ENCODE assay signal across 15 cellular contexts in the genomic region with DNA sequence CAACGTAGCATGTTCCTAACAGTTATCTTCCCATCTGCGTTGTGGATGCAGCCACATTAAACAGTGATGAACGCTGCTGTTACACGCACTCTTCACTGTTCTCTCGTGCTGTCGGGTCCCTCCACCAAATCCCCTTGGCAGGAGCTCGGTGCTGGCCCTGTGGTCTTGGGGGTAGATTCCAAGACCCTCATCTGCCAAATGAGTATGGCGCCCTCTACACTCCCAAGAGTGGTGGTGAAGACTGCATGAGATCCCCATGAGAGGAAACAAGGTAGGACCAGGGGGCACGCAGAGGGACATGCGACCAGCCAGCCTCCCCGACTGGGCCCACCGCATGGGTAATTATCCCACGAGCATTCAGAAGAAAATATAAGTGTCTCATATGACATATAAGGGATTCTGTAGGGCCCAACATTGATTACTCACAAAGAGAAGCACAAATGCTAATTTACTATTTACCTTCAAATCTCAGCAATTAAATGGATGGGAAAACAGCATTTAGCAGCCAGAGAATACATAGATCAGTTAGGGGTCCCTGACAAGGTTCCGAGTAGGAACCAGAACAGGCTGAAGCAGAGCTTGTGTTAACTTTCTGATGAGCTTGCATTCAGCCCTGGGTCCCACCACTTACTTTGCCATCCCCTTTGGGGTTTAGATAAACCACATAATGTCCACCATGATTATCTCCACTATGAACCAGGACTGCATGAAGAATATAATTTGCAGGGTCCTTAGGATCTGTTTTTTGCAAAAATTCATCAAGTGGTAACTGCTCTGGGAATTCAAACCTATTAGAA. TPM values are rescaled to one million over a fixed set of nuclear protein-coding genes. Genes with fewer than 3 reads are reported as not detected.
DNase-seq lines count a peak whose midpoint lies in the region; ATAC-seq and TF ChIP-seq lines count a peak whose summit lies in the region.
"Had no signal": no experiment of that assay in that cellular context is flagged by ENCODE, and none has a peak within 500 bp of the region (broad histone marks: within the 10 kb centered on the region; RNA-seq: fewer than 3 reads in every experiment).

No MANE protein-coding gene starts in this region.

- DNase-seq in A673 (ENCODE audit: low spot score) (no peak), ELF-1 (ENCODE audit: low read depth, low spot score) (peak; percentile 30), Panc1 (ENCODE audit: low read depth, low spot score) (no peak), fibroblast of villous mesenchyme (ENCODE audit: low read depth) (no peak), glomerular visceral epithelial cell (ENCODE audit: extremely low spot score) (no peak), dedifferentiated amniotic fluid mesenchymal stem cell (ENCODE audit: extremely low spot score) (no peak)
- DNase-seq: heart right ventricle had no signal

- POLR2A ChIA-PET in A673 (lab: Charles Lee; ENCODE audit: low non-redundant PET) (no interaction called here), Panc1 (lab: Charles Lee) (no interaction called here)

- peak; percentile 49 for TF ChIP-seq CTCF in A673 (conservative IDR thresholded peaks at IDR 0.05; ENCODE audit: low read depth, low read length)
- peak; percentile 48 for TF ChIP-seq CTCF in Panc1 (IDR thresholded peaks at IDR 0.05)
- peak; percentile 40 for TF ChIP-seq CTCF in fibroblast of villous mesenchyme (IDR thresholded peaks at IDR 0.05; ENCODE audit: insufficient read depth, low read depth, low read length)

- intact Hi-C loops in A673 (cut with micrococcal nuclease; ENCODE audit: unreplicated experiment) (loop anchor here (1.0 to 10.0 kb wide), 2 partner anchors 102 to 209 kb away; no protein-coding TSS in a partner anchor), Panc1 (cut with micrococcal nuclease; ENCODE audit: unreplicated experiment) (loop anchor here (2.0 kb wide), 1 partner anchor 103 kb away; no protein-coding TSS in a partner anchor)

- H3K27me3 ChIP-seq in A673 (replicated peaks; ENCODE audit: insufficient read depth, low read depth, low read length, poor library complexity) (no peaks in the 10 kb centered on the region), Panc1 (ENCODE audit: control insufficient read depth, insufficient read depth, low read length) (no peaks in the 10 kb centered on the region)
- H3K27me3 ChIP-seq: heart right ventricle, SJSA1, suprapubic skin had no signal

- CTCF ChIA-PET in A673 (lab: Charles Lee) = no interaction called here
- CTCF ChIA-PET in Panc1 (lab: Charles Lee) = interaction anchor here (0.6 to 1.2 kb wide), 2 partner anchors 103 to 1832 kb away, joined by 3 to 6 read pairs; no protein-coding TSS in a partner anchor

- H3K27ac ChIP-seq in A673 (ENCODE audit: low read depth, low read length, poor library complexity, severe bottlenecking) (no peak overlapping the region), Panc1 (ENCODE audit: low read length) (no peak overlapping the region)
- H3K27ac ChIP-seq: heart right ventricle, SJSA1, suprapubic skin had no signal

- H3K9me3 ChIP-seq in A673 (ENCODE audit: low read depth, low read length, poor library complexity, severe bottlenecking) (no peaks in the 10 kb centered on the region), Panc1 (ENCODE audit: control insufficient read depth, insufficient read depth, low read depth, low read length) (no peaks in the 10 kb centered on the region)
- H3K9me3 ChIP-seq: heart right ventricle, SJSA1, suprapubic skin had no signal

- ATAC-seq in Panc1 (peak; percentile 62; the same call in 1 of the 2 replicates), HG02588 (IDR thresholded peaks at IDR 0.05; ENCODE audit: unreplicated experiment) (no peak), HG03095 (IDR thresholded peaks at IDR 0.05; ENCODE audit: unreplicated experiment) (no peak)

- H3K36me3 ChIP-seq in A673 (ENCODE audit: insufficient read depth, low read length, poor library complexity, severe bottlenecking) (peaks cover 95% of the 10 kb centered on the region), Panc1 (ENCODE audit: control insufficient read depth, insufficient read depth, low read length) (peaks cover 39% of the 10 kb centered on the region)

- no TSS peak for BruUV-seq in A673 (replicated peaks; lab: Mats Ljungman, UMichigan)
- BruUV-seq in Panc1 (replicated peaks; lab: Mats Ljungman, UMichigan) = no TSS peak

- H3K4me1 ChIP-seq in A673 (ENCODE audit: insufficient read depth, low read length, poor library complexity, severe bottlenecking) = no peaks in the 10 kb centered on the region
- no peaks in the 10 kb centered on the region for H3K4me1 ChIP-seq in Panc1 (ENCODE audit: control insufficient read depth, insufficient read depth, low read length)
- H3K4me1 ChIP-seq: SJSA1, suprapubic skin had no signal

- H3K4me3 ChIP-seq in A673 (ENCODE audit: low read depth, low read length, poor library complexity, severe bottlenecking) (no peak overlapping the region), Panc1 (ENCODE audit: low read depth in 2 of 2, low read length in 2 of 2) (no peak overlapping the region), fibroblast of villous mesenchyme (ENCODE audit: low read depth, low read length) (no peak overlapping the region)
- H3K4me3 ChIP-seq: heart right ventricle, lung, SJSA1, suprapubic skin had no signal

- in situ Hi-C loops in Panc1 (cut with HindIII; ENCODE audit: low pct_unique_long_range_greater_than_20kb, low sequenced_read_pairs) = no loop called here

RNA-seq across cellular contexts. Expression of a gene that starts 23.8 kb away (rescaled TPM):
- total RNA-seq in A673 (2021) (not detected in 2 replicates), Panc1 (2021; ENCODE audit: unreplicated experiment) (not detected), fibroblast of villous mesenchyme (not detected in 2 replicates)
- not detected for polyA plus RNA-seq in Panc1 (2012; ENCODE audit: insufficient read length)
- total RNA-seq: activated naive CD4-positive, alpha-beta T cell treated with anti-CD3 and anti-CD28 coated beads for 36 hours; CD4-positive, alpha-beta memory T cell; heart right ventricle; lung; pulmonary artery endothelial cell; SJSA1; suprapubic skin had no signal
- polyA plus RNA-seq: CD4-positive, alpha-beta memory T cell; heart right ventricle; lung had no signal

RNA-seq across cellular contexts. Expression of a gene that starts 37.2 kb away (rescaled TPM):
- total RNA-seq in A673 (2021) (316 and 329 TPM in 2 replicates), Panc1 (2021; ENCODE audit: unreplicated experiment) (158 TPM), fibroblast of villous mesenchyme (165 and 189 TPM in 2 replicates)
- 262 TPM for polyA plus RNA-seq in Panc1 (2012; ENCODE audit: insufficient read length)

RNA-seq across cellular contexts. Expression of a gene that starts 57.7 kb away (rescaled TPM):
- total RNA-seq in A673 (2021) (228 and 233 TPM in 2 replicates), Panc1 (2021; ENCODE audit: unreplicated experiment) (125 TPM), fibroblast of villous mesenchyme (48.6 and 54.4 TPM in 2 replicates)
- 66.1 TPM for polyA plus RNA-seq in Panc1 (2012; ENCODE audit: insufficient read length)
